ENCODE assay signal across 9 cellular contexts in the genomic region with DNA sequence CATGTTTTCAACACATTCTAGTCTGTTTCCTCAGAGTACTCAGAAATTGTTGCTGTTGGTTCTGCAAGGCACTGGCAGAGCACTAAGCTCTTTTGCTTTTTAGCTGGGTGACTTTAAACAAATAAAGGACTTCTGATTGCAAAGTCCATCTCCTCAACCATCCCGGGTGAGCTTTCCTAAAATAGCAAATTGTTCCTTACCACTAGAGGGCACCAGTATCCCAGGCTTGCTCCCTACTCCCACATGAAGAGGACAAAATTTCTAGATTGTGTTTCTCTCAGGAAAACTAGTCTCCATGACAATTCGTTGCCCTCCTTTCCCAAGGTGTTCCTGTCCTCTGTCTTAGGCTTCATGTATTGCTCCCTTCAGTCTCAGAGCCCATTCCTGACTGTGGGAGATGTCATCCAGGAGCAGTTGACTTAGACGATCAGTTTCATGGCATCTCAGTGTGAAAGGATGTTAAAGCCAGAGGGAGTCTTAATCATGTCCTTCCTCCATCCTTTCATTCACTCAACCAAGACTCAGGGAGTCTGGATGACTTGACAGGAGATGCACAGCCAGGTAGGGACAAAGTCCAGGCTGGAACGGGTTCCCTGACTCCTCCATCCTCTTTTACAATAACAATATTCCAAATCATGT. TPM values are rescaled to one million over a fixed set of nuclear protein-coding genes. Genes with fewer than 3 reads are reported as not detected.
DNase-seq lines count a peak whose midpoint lies in the region; ATAC-seq, FAIRE-seq and TF ChIP-seq lines count a peak whose summit lies in the region.
"Had no signal": no experiment of that assay in that cellular context is flagged by ENCODE, and none has a peak within 500 bp of the region (broad histone marks: within the 10 kb centered on the region; RNA-seq: fewer than 3 reads in every experiment).

No MANE protein-coding gene starts in this region.

- TF ChIP-seq CTCF in CD14-positive monocyte (IDR thresholded peaks at IDR 0.05) (peak; percentile 66), GM23338 (conservative IDR thresholded peaks at IDR 0.05; ENCODE audit: low read depth in 2 of 2) (peak; percentile 88 to 94), progenitor cell of endocrine pancreas (IDR thresholded peaks at IDR 0.05; ENCODE audit: unreplicated experiment) (peak; percentile 83)

- ATAC-seq in GM23338 (peak; percentile 85), HG03565 (IDR thresholded peaks at IDR 0.05; ENCODE audit: unreplicated experiment) (no peak), GM21723 (IDR thresholded peaks at IDR 0.05; ENCODE audit: unreplicated experiment) (no peak)

- H3K36me3 Mint-ChIP-seq in CD14-positive monocyte, result no peaks in the 10 kb centered on the region
- no peaks in the 10 kb centered on the region for H3K36me3 Mint-ChIP-seq in GM23338 (ENCODE audit: low read depth)
- H3K36me3 Mint-ChIP-seq in progenitor cell of endocrine pancreas (ENCODE audit: insufficient read depth), result no peaks in the 10 kb centered on the region

- H3K27me3 ChIP-seq in GM23338 (ENCODE audit: insufficient read depth), result no peaks in the 10 kb centered on the region

- intact Hi-C loops in CD14-positive monocyte (cut with micrococcal nuclease), result no loop called here

- no peak overlapping the region for H3K4me2 ChIP-seq in GM23338

- peaks cover 0 to 6% (median 0%) of the 10 kb centered on the region in 3 donors for H3K27me3 Mint-ChIP-seq in CD14-positive monocyte (ENCODE audit: low read depth in 3 of 3)
- H3K27me3 Mint-ChIP-seq in GM23338 (ENCODE audit: insufficient read depth, low read depth, poor library complexity), result peaks cover 4% of the 10 kb centered on the region
- peaks cover 7% of the 10 kb centered on the region for H3K27me3 Mint-ChIP-seq in progenitor cell of endocrine pancreas

- peaks cover 5% of the 10 kb centered on the region for H3K4me1 Mint-ChIP-seq in CD14-positive monocyte
- peaks cover 10% of the 10 kb centered on the region; the same call in 2 of the 3 replicates for H3K4me1 Mint-ChIP-seq in GM23338
- no peaks in the 10 kb centered on the region for H3K4me1 Mint-ChIP-seq in progenitor cell of endocrine pancreas (ENCODE audit: low read depth)

- H3K79me2 ChIP-seq in GM23338 (replicated peaks; ENCODE audit: insufficient read depth), result no peaks in the 10 kb centered on the region

- H3K4me1 ChIP-seq in GM23338 (ENCODE audit: insufficient read depth), result peaks cover 3% of the 10 kb centered on the region; the same call in 1 of the 2 replicates

- peak; percentile 7 for FAIRE-seq in RCC 7860 (lab: Jason Lieb, UNC)

- no peaks in the 10 kb centered on the region for H3F3A ChIP-seq in GM23338 (replicated peaks; ENCODE audit: low read depth)

- H3K4me3 ChIP-seq in GM23338, result no peak overlapping the region

- H3K27ac ChIP-seq in GM23338 (ENCODE audit: low read depth), result no peak overlapping the region

- H2AFZ ChIP-seq in GM23338, result 0 out of 2 replicates have a peak overlapping the region, but pooled peaks have one; percentile 56

- H4K20me1 ChIP-seq in GM23338 (replicated peaks; ENCODE audit: insufficient read depth), result no peaks in the 10 kb centered on the region

- DNase-seq in CD14-positive monocyte (ENCODE audit: low spot score) (no peak), GM23338 (ENCODE audit: low spot score) (peak; percentile 84), RCC 7860 (ENCODE audit: low spot score) (peak; percentile 21), fibroblast of the conjunctiva (ENCODE audit: low read depth) (peak; percentile 2), progenitor cell of endocrine pancreas (ENCODE audit: low spot score, unreplicated experiment) (no peak), GF-D8 (lab: John Stamatoyannopoulos, UW) (no peak)

- no peak overlapping the region for H3K4me3 Mint-ChIP-seq in CD14-positive monocyte
- H3K4me3 Mint-ChIP-seq in GM23338, result no peak overlapping the region
- H3K4me3 Mint-ChIP-seq in progenitor cell of endocrine pancreas (ENCODE audit: low read depth), result no peak overlapping the region

- H3K36me3 ChIP-seq in GM23338 (ENCODE audit: insufficient read depth), result no peaks in the 10 kb centered on the region

- peak overlapping the region in 1 of 7 donors; percentile 42 for H3K27ac Mint-ChIP-seq in CD14-positive monocyte
- no peak overlapping the region for H3K27ac Mint-ChIP-seq in GM23338
- no peak overlapping the region for H3K27ac Mint-ChIP-seq in progenitor cell of endocrine pancreas

- H3K9me3 Mint-ChIP-seq in CD14-positive monocyte (peaks cover 0 to 2% (median 0%) of the 10 kb centered on the region in 7 donors), GM23338 (no peaks in the 10 kb centered on the region), progenitor cell of endocrine pancreas (ENCODE audit: low read depth) (no peaks in the 10 kb centered on the region)

- no peaks in the 10 kb centered on the region for H3K9me2 ChIP-seq in GM23338 (ENCODE audit: insufficient read depth)

TF ChIP-seq in GM23338, 12 proteins besides CTCF, POLR2A, EP300 and RAD21:
- no peak for TF ChIP-seq ZNF331 (CRISPR knock-in tag; IDR thresholded peaks at IDR 0.05; ENCODE audit: low read depth)
- TF ChIP-seq, protein P1, sequence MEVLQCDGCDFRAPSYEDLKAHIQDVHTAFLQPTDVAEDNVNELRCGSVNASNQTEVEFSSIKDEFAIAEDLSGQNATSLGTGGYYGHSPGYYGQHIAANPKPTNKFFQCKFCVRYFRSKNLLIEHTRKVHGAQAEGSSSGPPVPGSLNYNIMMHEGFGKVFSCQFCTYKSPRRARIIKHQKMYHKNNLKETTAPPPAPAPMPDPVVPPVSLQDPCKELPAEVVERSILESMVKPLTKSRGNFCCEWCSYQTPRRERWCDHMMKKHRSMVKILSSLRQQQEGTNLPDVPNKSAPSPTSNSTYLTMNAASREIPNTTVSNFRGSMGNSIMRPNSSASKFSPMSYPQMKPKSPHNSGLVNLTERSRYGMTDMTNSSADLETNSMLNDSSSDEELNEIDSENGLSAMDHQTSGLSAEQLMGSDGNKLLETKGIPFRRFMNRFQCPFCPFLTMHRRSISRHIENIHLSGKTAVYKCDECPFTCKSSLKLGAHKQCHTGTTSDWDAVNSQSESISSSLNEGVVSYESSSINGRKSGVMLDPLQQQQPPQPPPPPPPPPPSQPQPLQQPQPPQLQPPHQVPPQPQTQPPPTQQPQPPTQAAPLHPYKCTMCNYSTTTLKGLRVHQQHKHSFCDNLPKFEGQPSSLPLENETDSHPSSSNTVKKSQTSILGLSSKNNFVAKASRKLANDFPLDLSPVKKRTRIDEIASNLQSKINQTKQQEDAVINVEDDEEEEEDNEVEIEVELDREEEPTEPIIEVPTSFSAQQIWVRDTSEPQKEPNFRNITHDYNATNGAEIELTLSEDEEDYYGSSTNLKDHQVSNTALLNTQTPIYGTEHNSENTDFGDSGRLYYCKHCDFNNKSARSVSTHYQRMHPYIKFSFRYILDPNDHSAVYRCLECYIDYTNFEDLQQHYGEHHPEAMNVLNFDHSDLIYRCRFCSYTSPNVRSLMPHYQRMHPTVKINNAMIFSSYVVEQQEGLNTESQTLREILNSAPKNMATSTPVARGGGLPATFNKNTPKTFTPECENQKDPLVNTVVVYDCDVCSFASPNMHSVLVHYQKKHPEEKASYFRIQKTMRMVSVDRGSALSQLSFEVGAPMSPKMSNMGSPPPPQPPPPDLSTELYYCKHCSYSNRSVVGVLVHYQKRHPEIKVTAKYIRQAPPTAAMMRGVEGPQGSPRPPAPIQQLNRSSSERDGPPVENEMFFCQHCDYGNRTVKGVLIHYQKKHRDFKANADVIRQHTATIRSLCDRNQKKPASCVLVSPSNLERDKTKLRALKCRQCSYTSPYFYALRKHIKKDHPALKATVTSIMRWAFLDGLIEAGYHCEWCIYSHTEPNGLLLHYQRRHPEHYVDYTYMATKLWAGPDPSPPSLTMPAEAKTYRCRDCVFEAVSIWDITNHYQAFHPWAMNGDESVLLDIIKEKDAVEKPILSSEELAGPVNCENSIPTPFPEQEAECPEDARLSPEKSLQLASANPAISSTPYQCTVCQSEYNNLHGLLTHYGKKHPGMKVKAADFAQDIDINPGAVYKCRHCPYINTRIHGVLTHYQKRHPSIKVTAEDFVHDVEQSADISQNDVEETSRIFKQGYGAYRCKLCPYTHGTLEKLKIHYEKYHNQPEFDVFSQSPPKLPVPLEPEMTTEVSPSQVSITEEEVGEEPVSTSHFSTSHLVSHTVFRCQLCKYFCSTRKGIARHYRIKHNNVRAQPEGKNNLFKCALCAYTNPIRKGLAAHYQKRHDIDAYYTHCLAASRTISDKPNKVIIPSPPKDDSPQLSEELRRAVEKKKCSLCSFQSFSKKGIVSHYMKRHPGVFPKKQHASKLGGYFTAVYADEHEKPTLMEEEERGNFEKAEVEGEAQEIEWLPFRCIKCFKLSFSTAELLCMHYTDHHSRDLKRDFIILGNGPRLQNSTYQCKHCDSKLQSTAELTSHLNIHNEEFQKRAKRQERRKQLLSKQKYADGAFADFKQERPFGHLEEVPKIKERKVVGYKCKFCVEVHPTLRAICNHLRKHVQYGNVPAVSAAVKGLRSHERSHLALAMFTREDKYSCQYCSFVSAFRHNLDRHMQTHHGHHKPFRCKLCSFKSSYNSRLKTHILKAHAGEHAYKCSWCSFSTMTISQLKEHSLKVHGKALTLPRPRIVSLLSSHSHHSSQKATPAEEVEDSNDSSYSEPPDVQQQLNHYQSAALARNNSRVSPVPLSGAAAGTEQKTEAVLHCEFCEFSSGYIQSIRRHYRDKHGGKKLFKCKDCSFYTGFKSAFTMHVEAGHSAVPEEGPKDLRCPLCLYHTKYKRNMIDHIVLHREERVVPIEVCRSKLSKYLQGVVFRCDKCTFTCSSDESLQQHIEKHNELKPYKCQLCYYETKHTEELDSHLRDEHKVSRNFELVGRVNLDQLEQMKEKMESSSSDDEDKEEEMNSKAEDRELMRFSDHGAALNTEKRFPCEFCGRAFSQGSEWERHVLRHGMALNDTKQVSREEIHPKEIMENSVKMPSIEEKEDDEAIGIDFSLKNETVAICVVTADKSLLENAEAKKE (CRISPR knock-in tag; IDR thresholded peaks at IDR 0.05), result peak; percentile 13; the same call in 1 of the 2 replicates

RNA-seq across cellular contexts. Expression of a gene that starts 23.8 kb away (rescaled TPM):
- polyA plus RNA-seq in CD14-positive monocyte, result not detected
- total RNA-seq in GM23338 (2014; rRNA removed; shearing (Covaris generic)), result not detected in 2 replicates
- not detected in 2 replicates for polyA plus RNA-seq in GM23338 (2016; fragmentation: Nextera tagmentation; extraction: Ambion mirVana)
- total RNA-seq in progenitor cell of endocrine pancreas, result not detected in 2 replicates
- total RNA-seq: urinary bladder had no signal
- polyA plus RNA-seq: urinary bladder had no signal

RNA-seq across cellular contexts. Expression of a gene that starts 30.8 kb away (rescaled TPM):
- polyA plus RNA-seq in CD14-positive monocyte (not detected), GM23338 (2016; fragmentation: Nextera tagmentation; extraction: Ambion mirVana) (not detected in 2 replicates)
- not detected in 2 replicates for total RNA-seq in GM23338 (2014; rRNA removed; shearing (Covaris generic))
- not detected in 2 replicates for total RNA-seq in progenitor cell of endocrine pancreas
- total RNA-seq: urinary bladder had no signal
- polyA plus RNA-seq: urinary bladder had no signal

Comparison
In these comparisons a context has a peak if more than half of its experiments do, and no peak if none do; other contexts are left out.
1. DNase-seq: peak in GM23338 (single experiment), RCC 7860 (single experiment) and fibroblast of the conjunctiva (single experiment); none in CD14-positive monocyte (single experiment), progenitor cell of endocrine pancreas (single experiment) and GF-D8 (single experiment).
2. Peak in every context shown above with its lines, with median percentiles within 50 percentile points of each other: CTCF ChIP-seq.